ENCODE assay signal across 17 cellular contexts in genomic region chr2:66489433-66489832, GRCh38. TPM values are rescaled to one million over a fixed set of nuclear protein-coding genes. Genes with fewer than 3 reads are reported as not detected.
A peak's percentile ranks its signal among the peaks of the same experiment; 100 is the strongest.
DNase-seq lines count a peak whose midpoint lies in the region; ATAC-seq and TF ChIP-seq lines count a peak whose summit lies in the region.
"Had no signal": no experiment of that assay in that cellular context is flagged by ENCODE, and none has a peak within 500 bp of the region (broad histone marks: within the 10 kb centered on the region; RNA-seq: fewer than 3 reads in every experiment).

No MANE protein-coding gene starts in this region.

- H3K4me1 ChIP-seq in right cardiac atrium (ENCODE audit: control insufficient read depth, insufficient read depth, low read length): peaks cover 9% of the 10 kb centered on the region
- H3K4me1 ChIP-seq: Caco-2 had no signal

- TF ChIP-seq CTCF in 22Rv1 (IDR thresholded peaks at IDR 0.05) (no peak), GM10266 (IDR thresholded peaks at IDR 0.05; ENCODE audit: control insufficient read depth, insufficient read depth, low read depth, missing control alignments) (no peak)

- no peaks in the 10 kb centered on the region for H3K9me3 ChIP-seq in SK-N-MC (ENCODE audit: low read depth, low read length)
- no peaks in the 10 kb centered on the region for H3K9me3 ChIP-seq in right cardiac atrium (ENCODE audit: control insufficient read depth, low read length)
- H3K9me3 ChIP-seq: Caco-2 had no signal

- DNase-seq in DMS153 treated with DMSO at 0.1 percent for 48 hours (lab: John Stamatoyannopoulos, UW; ENCODE audit: unreplicated experiment): peak; percentile 42
- DNase-seq in SK-N-MC (ENCODE audit: low read depth, low spot score): no peak
- peak in 1 of 3 donors; percentile 40 for DNase-seq in right cardiac atrium
- no peak for DNase-seq in GM10266 (ENCODE audit: extremely low spot score)
- no peak for DNase-seq in GF-D8 (lab: John Stamatoyannopoulos, UW)
- DNase-seq: activated CD8-positive, alpha-beta T cell treated with anti-CD3 and anti-CD28 coated beads for 36 hours; activated naive CD8-positive, alpha-beta T cell treated with anti-CD3 and anti-CD28 coated beads, Interleukin-2, amount 50 U/mL, for 24 hours; AML-193; Caco-2; effector CD8-positive, alpha-beta T cell; kidney glomerular epithelial cell; MM.1S; NCI-H226; stimulated activated CD4-positive, alpha-beta T cell treated with anti-CD3 and anti-CD28 coated beads, Interleukin-2, amount 100 ng/mL, for 24 hours had no signal

- intact Hi-C loops in right cardiac atrium (cut with DNase I): no loop called here

- peak; percentile 80 to 85 for ATAC-seq in right cardiac atrium
- ATAC-seq in activated CD4-positive, CD25-positive, alpha-beta regulatory T cell treated with anti-CD3 and anti-CD28 coated beads, Interleukin-2, amount 50 U/mL, for 24 hours: no peak
- ATAC-seq: activated CD8-positive, alpha-beta T cell treated with anti-CD3 and anti-CD28 coated beads for 36 hours; activated naive CD8-positive, alpha-beta T cell treated with anti-CD3 and anti-CD28 coated beads, Interleukin-2, amount 50 U/mL, for 24 hours; Panc1 had no signal

- H3K27ac ChIP-seq in 22Rv1: 0 out of 2 replicates have a peak overlapping the region, but pooled peaks have one; percentile 5
- H3K27ac ChIP-seq in SK-N-MC: peak overlapping the region; percentile 75
- no peak overlapping the region for H3K27ac ChIP-seq in right cardiac atrium (ENCODE audit: low read length)

- WGBS in right cardiac atrium: 11% methylated on average over 1 of the region's 1 CpG

- H3K9ac ChIP-seq in SK-N-MC (ENCODE audit: insufficient read length): no peak overlapping the region

- peaks cover 95% of the 10 kb centered on the region for H3K36me3 ChIP-seq in SK-N-MC (ENCODE audit: insufficient read depth, low read length)

- no peak overlapping the region for H3K4me3 ChIP-seq in SK-N-MC
- H3K4me3 ChIP-seq in right cardiac atrium (ENCODE audit: low read length): no peak overlapping the region

- no peaks in the 10 kb centered on the region for H3K27me3 ChIP-seq in right cardiac atrium (ENCODE audit: control insufficient read depth, insufficient read depth)

RNA-seq across cellular contexts. Expression of gene MEIS1, which starts 54.5 kb away (rescaled TPM):
- total RNA-seq in right cardiac atrium: 10 to 100 TPM; 20.4 to 41.2 (median 33.6) TPM
- polyA plus RNA-seq in right cardiac atrium: 16.9 TPM
- total RNA-seq: activated CD8-positive, alpha-beta T cell treated with anti-CD3 and anti-CD28 coated beads for 36 hours had no signal

Comparison
In these comparisons a context has a peak if more than half of its experiments do, and no peak if none do; other contexts are left out.
1. ATAC-seq: peak in right cardiac atrium (2 of 2); none in activated CD4-positive, CD25-positive, alpha-beta regulatory T cell treated with anti-CD3 and anti-CD28 coated beads, Interleukin-2, amount 50 U/mL, for 24 hours (0 of 2).